8 cellular contexts compared by ENCODE assay signal in the genomic region with DNA sequence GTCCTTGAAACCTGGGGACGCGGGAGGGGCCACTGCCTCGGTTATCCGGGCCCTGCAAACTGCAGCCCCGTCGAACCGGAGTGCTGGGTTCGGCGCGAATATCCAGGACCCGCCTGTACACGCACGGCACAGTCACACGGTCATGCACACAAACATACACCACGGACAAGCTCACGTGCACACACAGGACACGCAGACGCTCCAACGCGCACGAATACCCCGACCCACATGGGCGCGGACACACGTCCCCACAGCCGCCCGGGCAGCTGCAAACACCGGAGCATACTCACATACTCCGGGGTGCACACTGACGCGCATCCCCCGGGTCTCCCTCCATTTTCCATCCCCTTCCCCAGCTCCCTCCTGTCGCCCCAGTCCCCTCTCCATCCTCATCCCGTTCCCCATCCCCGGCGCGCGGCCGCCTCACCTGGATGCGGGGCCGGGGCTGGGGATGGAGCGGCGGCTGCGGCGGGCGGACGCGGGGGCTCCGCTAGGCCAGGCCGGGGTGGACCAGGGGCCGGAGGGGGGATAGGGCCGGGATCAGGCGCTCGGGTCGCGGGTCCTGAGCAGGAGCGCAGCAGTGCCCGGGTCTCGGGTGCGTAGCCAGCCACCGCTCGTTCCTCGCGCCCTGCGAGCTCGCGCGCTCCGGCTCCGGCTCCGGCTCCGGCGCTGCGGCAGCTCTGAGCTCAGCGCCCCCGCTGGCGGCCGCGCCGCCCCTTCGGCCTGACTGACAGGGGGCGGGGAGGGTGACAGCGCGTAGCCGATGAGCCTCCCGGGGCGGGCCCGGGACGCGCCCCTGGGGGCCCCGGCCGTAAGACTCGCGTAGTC. TPM values are rescaled to one million over a fixed set of nuclear protein-coding genes. Genes with fewer than 3 reads are reported as not detected.
DNase-seq lines count a peak whose midpoint lies in the region; ATAC-seq, FAIRE-seq and TF ChIP-seq lines count a peak whose summit lies in the region.

A gene with protein sequence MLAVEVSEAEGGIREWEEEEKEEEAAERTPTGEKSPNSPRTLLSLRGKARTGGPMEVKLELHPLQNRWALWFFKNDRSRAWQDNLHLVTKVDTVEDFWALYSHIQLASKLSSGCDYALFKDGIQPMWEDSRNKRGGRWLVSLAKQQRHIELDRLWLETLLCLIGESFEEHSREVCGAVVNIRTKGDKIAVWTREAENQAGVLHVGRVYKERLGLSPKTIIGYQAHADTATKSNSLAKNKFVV (plus strand): TSS at position 823 of the 828 bp plus-strand sequence. CDS start 12,113 bp downstream, outside the sequence.
A gene (minus strand): TSS at position 682 of the 828 bp plus-strand sequence. CDS start 880 bp downstream, outside the sequence.

- peak within 1 kb of the TSS; percentile 3 for H3K4me3 Mint-ChIP-seq in activated T-helper 2 cell treated with anti-CD3 and anti-CD28 coated beads, Interferon-gamma antibody, Interleukin-2, Interleukin-4, amounts not matched to agents 10 μg/mL and 5 μg/mL and 100 μg/mL, durations not matched to agents 14 hours and 24 hours and 36 hours (ENCODE audit: low read depth)

- H3K27me3 Mint-ChIP-seq in activated T-helper 2 cell treated with anti-CD3 and anti-CD28 coated beads, Interferon-gamma antibody, Interleukin-2, Interleukin-4, amounts not matched to agents 10 μg/mL and 5 μg/mL and 100 μg/mL, durations not matched to agents 14 hours and 24 hours and 36 hours (ENCODE audit: low read depth): peaks cover 74% of the 10 kb centered on the region

- intact Hi-C loops in activated T-helper 2 cell treated with anti-CD3 and anti-CD28 coated beads, Interferon-gamma antibody, Interleukin-2, Interleukin-4, amounts not matched to agents 10 μg/mL and 5 μg/mL and 100 μg/mL, durations not matched to agents 14 hours and 24 hours and 36 hours (cut with micrococcal nuclease): loop anchor here (2.0 to 10.0 kb wide), 2 partner anchors 17 to 55 kb away; a partner anchor contains a TSS

- H3K4me3 ChIP-seq in AG09309 (ENCODE audit: control insufficient read depth, low read depth, low read length): peak within 1 kb of the TSS; percentile 29
- peak within 1 kb of the TSS; percentile 56 for H3K4me3 ChIP-seq in cardiac muscle cell

- DNase-seq in AG09309 (ENCODE audit: low read depth) (no peak), GM19239 (ENCODE audit: insufficient read length, low spot score) (peak; percentile 52), NCI-H1105 (lab: John Stamatoyannopoulos, UW) (peak; percentile 36), cardiac muscle cell (ENCODE audit: low read depth in 1 of 2, low spot score in 1 of 2) (peak; percentile 53 to 80), putamen (ENCODE audit: low spot score) (peak; percentile 35), Ammon's horn (ENCODE audit: low spot score) (no peak)
- DNase-seq in activated T-helper 2 cell treated with anti-CD3 and anti-CD28 coated beads, Interferon-gamma antibody, Interleukin-2, Interleukin-4, amounts not matched to agents 10 μg/mL and 5 μg/mL and 100 μg/mL, durations not matched to agents 14 hours and 24 hours and 36 hours (ENCODE audit: low spot score): peak; percentile 37

- H3K4me1 ChIP-seq in cardiac muscle cell (ENCODE audit: low read depth): no peaks in the 10 kb centered on the region

- peaks cover 52% of the 10 kb centered on the region for H3K27me3 ChIP-seq in cardiac muscle cell

- H3K36me3 Mint-ChIP-seq in activated T-helper 2 cell treated with anti-CD3 and anti-CD28 coated beads, Interferon-gamma antibody, Interleukin-2, Interleukin-4, amounts not matched to agents 10 μg/mL and 5 μg/mL and 100 μg/mL, durations not matched to agents 14 hours and 24 hours and 36 hours (ENCODE audit: low read depth): no peaks in the 10 kb centered on the region

- TF ChIP-seq CTCF in AG09309 (IDR thresholded peaks at IDR 0.05; ENCODE audit: control insufficient read depth, insufficient read depth, low read depth, low read length, missing control alignments) (no peak), cardiac muscle cell (IDR thresholded peaks at IDR 0.05; ENCODE audit: low read depth, low read length) (no peak)

- H3K9me3 ChIP-seq in cardiac muscle cell (ENCODE audit: low read depth): no peaks in the 10 kb centered on the region

- H3K27ac Mint-ChIP-seq in activated T-helper 2 cell treated with anti-CD3 and anti-CD28 coated beads, Interferon-gamma antibody, Interleukin-2, Interleukin-4, amounts not matched to agents 10 μg/mL and 5 μg/mL and 100 μg/mL, durations not matched to agents 14 hours and 24 hours and 36 hours: no peak within 1 kb of the TSS

- H3K4me1 Mint-ChIP-seq in activated T-helper 2 cell treated with anti-CD3 and anti-CD28 coated beads, Interferon-gamma antibody, Interleukin-2, Interleukin-4, amounts not matched to agents 10 μg/mL and 5 μg/mL and 100 μg/mL, durations not matched to agents 14 hours and 24 hours and 36 hours (ENCODE audit: low read depth): peaks cover 12% of the 10 kb centered on the region

- no peaks in the 10 kb centered on the region for H3K36me3 ChIP-seq in cardiac muscle cell

- no peak within 1 kb of the TSS for H3K27ac ChIP-seq in cardiac muscle cell

- no peak for FAIRE-seq in GM19239 (lab: Jason Lieb, UNC)

- no peaks in the 10 kb centered on the region for H3K9me3 Mint-ChIP-seq in activated T-helper 2 cell treated with anti-CD3 and anti-CD28 coated beads, Interferon-gamma antibody, Interleukin-2, Interleukin-4, amounts not matched to agents 10 μg/mL and 5 μg/mL and 100 μg/mL, durations not matched to agents 14 hours and 24 hours and 36 hours

- ATAC-seq in HG03565 (IDR thresholded peaks at IDR 0.05; ENCODE audit: unreplicated experiment): no peak

RNA-seq across cellular contexts. Expression of the first gene that starts in this region (rescaled TPM):
- not detected in 2 replicates for total RNA-seq in activated T-helper 2 cell treated with anti-CD3 and anti-CD28 coated beads, Interferon-gamma antibody, Interleukin-2, Interleukin-4, amounts not matched to agents 10 μg/mL and 5 μg/mL and 100 μg/mL, durations not matched to agents 14 hours and 24 hours and 36 hours
- not detected in 2 replicates for total RNA-seq in cardiac muscle cell
- not detected in 2 replicates for polyA plus RNA-seq in cardiac muscle cell

RNA-seq across cellular contexts. Expression of the second gene that starts in this region (rescaled TPM):
- not detected in 2 replicates for total RNA-seq in activated T-helper 2 cell treated with anti-CD3 and anti-CD28 coated beads, Interferon-gamma antibody, Interleukin-2, Interleukin-4, amounts not matched to agents 10 μg/mL and 5 μg/mL and 100 μg/mL, durations not matched to agents 14 hours and 24 hours and 36 hours
- 1.6 and 2.4 TPM in 2 replicates for total RNA-seq in cardiac muscle cell
- 0.79 and 3.0 TPM in 2 replicates for polyA plus RNA-seq in cardiac muscle cell

Comparison
In these comparisons a context has a peak if more than half of its experiments do, and no peak if none do; other contexts are left out.
1. Peak in DNase-seq in activated T-helper 2 cell treated with anti-CD3 and anti-CD28 coated beads, Interferon-gamma antibody, Interleukin-2, Interleukin-4, amounts not matched to agents 10 μg/mL and 5 μg/mL and 100 μg/mL, durations not matched to agents 14 hours and 24 hours and 36 hours; RNA of the genes that start here not detected or under 1 TPM.
2. DNase-seq: peak in GM19239 (single experiment), NCI-H1105 (single experiment), cardiac muscle cell (2 of 2) and putamen (single experiment); none in AG09309 (single experiment) and Ammon's horn (single experiment).